Comparison of ENCODE assay signal across 1 cellular context in genomic region chr5:154701181-154701580, GRCh38.
TF ChIP-seq lines count a peak whose summit lies in the region.

No MANE protein-coding gene starts in this region.

TF ChIP-seq in K562, 482 proteins besides CTCF, POLR2A, EP300 and RAD21 (continued from another document):
- TF ChIP-seq, protein P1, sequence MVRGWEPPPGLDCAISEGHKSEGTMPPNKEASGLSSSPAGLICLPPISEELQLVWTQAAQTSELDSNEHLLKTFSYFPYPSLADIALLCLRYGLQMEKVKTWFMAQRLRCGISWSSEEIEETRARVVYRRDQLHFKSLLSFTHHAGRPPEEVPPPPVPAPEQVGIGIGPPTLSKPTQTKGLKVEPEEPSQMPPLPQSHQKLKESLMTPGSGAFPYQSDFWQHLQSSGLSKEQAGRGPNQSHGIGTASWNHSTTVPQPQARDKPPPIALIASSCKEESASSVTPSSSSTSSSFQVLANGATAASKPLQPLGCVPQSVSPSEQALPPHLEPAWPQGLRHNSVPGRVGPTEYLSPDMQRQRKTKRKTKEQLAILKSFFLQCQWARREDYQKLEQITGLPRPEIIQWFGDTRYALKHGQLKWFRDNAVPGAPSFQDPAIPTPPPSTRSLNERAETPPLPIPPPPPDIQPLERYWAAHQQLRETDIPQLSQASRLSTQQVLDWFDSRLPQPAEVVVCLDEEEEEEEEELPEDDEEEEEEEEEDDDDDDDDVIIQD (CRISPR knock-in tag; IDR thresholded peaks at IDR 0.05) = no peak
- TF ChIP-seq, protein P2, sequence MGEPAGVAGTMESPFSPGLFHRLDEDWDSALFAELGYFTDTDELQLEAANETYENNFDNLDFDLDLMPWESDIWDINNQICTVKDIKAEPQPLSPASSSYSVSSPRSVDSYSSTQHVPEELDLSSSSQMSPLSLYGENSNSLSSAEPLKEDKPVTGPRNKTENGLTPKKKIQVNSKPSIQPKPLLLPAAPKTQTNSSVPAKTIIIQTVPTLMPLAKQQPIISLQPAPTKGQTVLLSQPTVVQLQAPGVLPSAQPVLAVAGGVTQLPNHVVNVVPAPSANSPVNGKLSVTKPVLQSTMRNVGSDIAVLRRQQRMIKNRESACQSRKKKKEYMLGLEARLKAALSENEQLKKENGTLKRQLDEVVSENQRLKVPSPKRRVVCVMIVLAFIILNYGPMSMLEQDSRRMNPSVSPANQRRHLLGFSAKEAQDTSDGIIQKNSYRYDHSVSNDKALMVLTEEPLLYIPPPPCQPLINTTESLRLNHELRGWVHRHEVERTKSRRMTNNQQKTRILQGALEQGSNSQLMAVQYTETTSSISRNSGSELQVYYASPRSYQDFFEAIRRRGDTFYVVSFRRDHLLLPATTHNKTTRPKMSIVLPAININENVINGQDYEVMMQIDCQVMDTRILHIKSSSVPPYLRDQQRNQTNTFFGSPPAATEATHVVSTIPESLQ (CRISPR knock-in tag; IDR thresholded peaks at IDR 0.05) = no peak
- TF ChIP-seq ZNF318 (IDR thresholded peaks at IDR 0.05; ENCODE audit: borderline replicate concordance in 1 of 2, low read depth in 1 of 2) (0 out of 4 replicates have a peak, but pooled peaks of 1 of the 2 experiments have one; percentile 48), MNT (conservative IDR thresholded peaks at IDR 0.05) (no peak), SIN3A (IDR thresholded peaks at IDR 0.05; ENCODE audit: borderline replicate concordance in 2 of 2, control insufficient read depth in 1 of 2, low read depth in 2 of 2, low read length in 2 of 2) (no peak), POLR2AphosphoS2 (IDR thresholded peaks at IDR 0.05; ENCODE audit: low read length) (no peak), MTA1 (IDR thresholded peaks at IDR 0.05; ENCODE audit: borderline replicate concordance) (no peak), NFE2 (IDR thresholded peaks at IDR 0.05; ENCODE audit: low read depth) (no peak)
